Comparison of ENCODE assay signal across 8 cellular contexts in genomic region chr20:346033-346639, GRCh38. TPM values are rescaled to one million over a fixed set of nuclear protein-coding genes. Genes with fewer than 3 reads are reported as not detected.
DNase-seq lines count a peak whose midpoint lies in the region; ATAC-seq, FAIRE-seq and TF ChIP-seq lines count a peak whose summit lies in the region.

No MANE protein-coding gene starts in this region.

- TF ChIP-seq CTCF in A549 (IDR thresholded peaks at IDR 0.05), result no peak

- peak overlapping the region; percentile 87 for H3K4me2 ChIP-seq in A549

- H3K27me3 ChIP-seq in HUES48 (ENCODE audit: control insufficient read depth, insufficient read depth, low read length), result peaks cover 1% of the 10 kb centered on the region; the same call in 1 of the 2 replicates
- H3K27me3 ChIP-seq in muscle layer of duodenum (ENCODE audit: low read depth, low read length), result no peaks in the 10 kb centered on the region

- TF ChIP-seq POLR2A in A549 (IDR thresholded peaks at IDR 0.05; ENCODE audit: low read length), result no peak

- TF ChIP-seq EP300 in A549 (IDR thresholded peaks at IDR 0.05), result no peak

- FAIRE-seq in A549 (lab: Jason Lieb, UNC), result peak; percentile 23

- WGBS in A549 (ENCODE audit: missing lambda C conversion rate), result 67% methylated on average over 9 of the region's 9 CpGs

- H3K4me3 ChIP-seq in A549 (peak overlapping the region; percentile 66), HUES48 (ENCODE audit: low read depth, low read length) (peak overlapping the region; percentile 83), muscle layer of duodenum (ENCODE audit: low read depth in 1 of 2, low read length in 2 of 2) (peak overlapping the region; percentile 80 to 81)

- ATAC-seq in A549, result no peak
- ATAC-seq in HG02759 (IDR thresholded peaks at IDR 0.05; ENCODE audit: unreplicated experiment), result no peak
- no peak for ATAC-seq in GM18511 (IDR thresholded peaks at IDR 0.05; ENCODE audit: unreplicated experiment)

- H3K4me1 ChIP-seq in A549, result peaks cover 15% of the 10 kb centered on the region
- peaks cover 12% of the 10 kb centered on the region for H3K4me1 ChIP-seq in HUES48 (ENCODE audit: control insufficient read depth, insufficient read depth, low read length)
- H3K4me1 ChIP-seq in muscle layer of duodenum (ENCODE audit: control insufficient read depth in 1 of 2, insufficient read depth in 2 of 2, low read length in 2 of 2), result peaks cover 0 to 22% of the 10 kb centered on the region in 2 donors

- peaks cover 8% of the 10 kb centered on the region; the same call in 1 of the 2 replicates for H3K36me3 ChIP-seq in HUES48 (ENCODE audit: control insufficient read depth, insufficient read depth, low read length)
- H3K36me3 ChIP-seq in muscle layer of duodenum (ENCODE audit: control insufficient read depth in 1 of 2, insufficient read depth in 2 of 2, low read length in 2 of 2), result peaks cover 4 to 12% of the 10 kb centered on the region in 2 donors

- no peak overlapping the region for H3K9ac ChIP-seq in HUES48 (ENCODE audit: low read depth, low read length)

- CTCF ChIA-PET in A549 (lab: Yijun Ruan, JAX), result interaction anchor here (1.2 to 50.3 kb wide), 6 partner anchors 8 to 393 kb away, joined by 3 to 1229 read pairs (median 18); partner anchors contain the start of gene TBC1D20

- H3K9me3 ChIP-seq in A549, result peaks cover 34% of the 10 kb centered on the region
- no peaks in the 10 kb centered on the region for H3K9me3 ChIP-seq in HUES48 (ENCODE audit: control insufficient read depth, insufficient read depth, low read length)
- H3K9me3 ChIP-seq in muscle layer of duodenum (ENCODE audit: control insufficient read depth in 1 of 2, low read length in 2 of 2), result no peaks in the 10 kb centered on the region

- no peak for TF ChIP-seq RAD21 in A549 (conservative IDR thresholded peaks at IDR 0.05 in 1 of 2, IDR thresholded peaks at IDR 0.05 in 1 of 2)

- DNase-seq in A549 (ENCODE audit: low read depth in 1 of 2, low spot score in 1 of 2) (no peak), caudate nucleus (lab: John Stamatoyannopoulos, UW) (no peak), mesenteric fat pad (ENCODE audit: low spot score) (no peak)
- DNase-seq in stimulated activated CD4-positive, alpha-beta T cell treated with anti-CD3 and anti-CD28 coated beads, Interleukin-4, amount 100 ng/mL, for 1 hour, result no peak

- H3K27ac ChIP-seq in A549 (peak overlapping the region; percentile 82 to 93), HUES48 (ENCODE audit: low read depth, low read length) (no peak overlapping the region), caudate nucleus (ENCODE audit: low read depth, low read length) (peak overlapping the region; percentile 98), muscle layer of duodenum (ENCODE audit: low read length) (peak overlapping the region; percentile 73)

- POLR2A ChIA-PET in A549 (lab: Yijun Ruan, JAX), result interaction anchor here (0.8 to 2.9 kb wide), 5 partner anchors 13 to 61 kb away, joined by 3 to 30 read pairs (median 15); partner anchors contain the start of genes RBCK1 and SOX12

TF ChIP-seq in A549, 52 proteins besides CTCF, POLR2A, EP300 and RAD21 (continues in another document):
- no peak for TF ChIP-seq NR3C1 (IDR thresholded peaks at IDR 0.05)
- no peak for TF ChIP-seq KDM5A (IDR thresholded peaks at IDR 0.05)
- TF ChIP-seq JUNB (IDR thresholded peaks at IDR 0.05), result no peak
- TF ChIP-seq E2F6 (IDR thresholded peaks at IDR 0.05; ENCODE audit: borderline replicate concordance, low read depth), result no peak
- TF ChIP-seq MAFK (IDR thresholded peaks at IDR 0.05; ENCODE audit: partially characterized antibody), result no peak
- TF ChIP-seq NPAS2 (CRISPR knock-in tag; IDR thresholded peaks at IDR 0.05; ENCODE audit: borderline replicate concordance), result no peak
- no peak for TF ChIP-seq ELK1 (IDR thresholded peaks at IDR 0.05; ENCODE audit: low read depth, low read length)
- TF ChIP-seq BCL3 (IDR thresholded peaks at IDR 0.05), result no peak
- no peak for TF ChIP-seq REST (IDR thresholded peaks at IDR 0.05)

RNA-seq across cellular contexts. Expression of gene NRSN2, which starts 0.8 kb away (rescaled TPM):
- polyA plus RNA-seq in A549 (2011; rRNA removed), result 40.5 and 47.5 TPM in 2 replicates
- 103 and 115 TPM in 2 replicates for polyA plus RNA-seq in A549 (2012; cell fraction: cytosol; rRNA removed)
- polyA plus RNA-seq in A549 (2012; cell fraction: nucleus; rRNA removed), result 84.2 and 135 TPM in 2 replicates
- polyA plus RNA-seq in A549 (2017; fragmentation: RNase III; extraction: RNeasy Plus Mini Kit Qiagen cat#74134 plus additional on column Dnase treatment), result 59.6 to 74.8 TPM (median 74.3 TPM) in 3 replicates
- polyA minus RNA-seq in A549 (2011; rRNA and poly(A)+ RNA removed), result 36.5 and 42.2 TPM in 2 replicates
- 21.3 TPM for total RNA-seq in mesenteric fat pad

RNA-seq across cellular contexts. Expression of gene SOX12, which starts 20.8 kb away (rescaled TPM):
- polyA plus RNA-seq in A549 (2011; rRNA removed), result 7.0 and 7.5 TPM in 2 replicates
- 16.0 and 19.5 TPM in 2 replicates for polyA plus RNA-seq in A549 (2012; cell fraction: cytosol; rRNA removed)
- 39.6 and 40.2 TPM in 2 replicates for polyA plus RNA-seq in A549 (2012; cell fraction: nucleus; rRNA removed)
- polyA plus RNA-seq in A549 (2017; fragmentation: RNase III; extraction: RNeasy Plus Mini Kit Qiagen cat#74134 plus additional on column Dnase treatment), result 24.6 to 32.8 TPM (median 29.2 TPM) in 3 replicates
- polyA minus RNA-seq in A549 (2011; rRNA and poly(A)+ RNA removed), result 6.1 and 6.6 TPM in 2 replicates
- total RNA-seq in mesenteric fat pad, result 8.5 TPM

RNA-seq across cellular contexts. Expression of gene TRIB3, which starts 34.4 kb away (rescaled TPM):
- polyA plus RNA-seq in A549 (2011; rRNA removed) (210 and 269 TPM in 2 replicates), A549 (2017; fragmentation: RNase III; extraction: RNeasy Plus Mini Kit Qiagen cat#74134 plus additional on column Dnase treatment) (28.4 to 39.8 TPM (median 34.0 TPM) in 3 replicates)
- 56.5 and 79.1 TPM in 2 replicates for polyA plus RNA-seq in A549 (2012; cell fraction: cytosol; rRNA removed)
- 68.7 and 90.7 TPM in 2 replicates for polyA plus RNA-seq in A549 (2012; cell fraction: nucleus; rRNA removed)
- polyA minus RNA-seq in A549 (2011; rRNA and poly(A)+ RNA removed), result 224 and 268 TPM in 2 replicates
- 9.4 TPM for total RNA-seq in mesenteric fat pad

RNA-seq across cellular contexts. Expression of gene ZCCHC3, which starts 48.8 kb away (rescaled TPM):
- polyA plus RNA-seq in A549 (2011; rRNA removed), result 17.4 and 19.8 TPM in 2 replicates
- polyA plus RNA-seq in A549 (2012; cell fraction: cytosol; rRNA removed), result 15.1 and 18.7 TPM in 2 replicates
- 14.0 and 15.4 TPM in 2 replicates for polyA plus RNA-seq in A549 (2012; cell fraction: nucleus; rRNA removed)
- 16.3 to 17.7 TPM (median 17.3 TPM) in 3 replicates for polyA plus RNA-seq in A549 (2017; fragmentation: RNase III; extraction: RNeasy Plus Mini Kit Qiagen cat#74134 plus additional on column Dnase treatment)
- 15.2 and 16.3 TPM in 2 replicates for polyA minus RNA-seq in A549 (2011; rRNA and poly(A)+ RNA removed)
- total RNA-seq in mesenteric fat pad, result 9.1 TPM

RNA-seq across cellular contexts. Expression of gene C20orf96, which starts 55.6 kb away (rescaled TPM):
- polyA plus RNA-seq in A549 (2011; rRNA removed) (23.2 and 23.9 TPM in 2 replicates), A549 (2017; fragmentation: RNase III; extraction: RNeasy Plus Mini Kit Qiagen cat#74134 plus additional on column Dnase treatment) (16.5 to 20.9 TPM (median 20.5 TPM) in 3 replicates)
- 15.2 and 16.1 TPM in 2 replicates for polyA plus RNA-seq in A549 (2012; cell fraction: cytosol; rRNA removed)
- polyA plus RNA-seq in A549 (2012; cell fraction: nucleus; rRNA removed), result 19.9 and 20.0 TPM in 2 replicates
- 13.3 and 14.9 TPM in 2 replicates for polyA minus RNA-seq in A549 (2011; rRNA and poly(A)+ RNA removed)
- 5.0 TPM for total RNA-seq in mesenteric fat pad
